ENCODE assay signal across 16 cellular contexts in genomic region chr9:85292261-85292660, GRCh38.
A peak's percentile ranks its signal among the peaks of the same experiment; 100 is the strongest.
DNase-seq lines count a peak whose midpoint lies in the region; ATAC-seq and TF ChIP-seq lines count a peak whose summit lies in the region.
"Had no signal": no experiment of that assay in that cellular context is flagged by ENCODE, and none has a peak within 500 bp of the region (broad histone marks: within the 10 kb centered on the region; RNA-seq: fewer than 3 reads in every experiment).

No MANE protein-coding gene starts in this region.

- H3K36me3 ChIP-seq in BLaER1 (no peaks in the 10 kb centered on the region), H7 (replicated peaks; ENCODE audit: control insufficient read depth, insufficient read depth, low read length) (no peaks in the 10 kb centered on the region), aorta (ENCODE audit: control insufficient read depth in 1 of 2, insufficient read depth in 2 of 2, low read length in 1 of 2) (no peaks in the 10 kb centered on the region)
- H3K36me3 ChIP-seq: HAP-1 had no signal

- no peak overlapping the region for H3K27ac Mint-ChIP-seq in WTC11
- no peak overlapping the region for H3K27ac Mint-ChIP-seq in activated CD8-positive, alpha-beta T cell treated with anti-CD3 and anti-CD28 coated beads, Interleukin-2, amount 10 ng/mL, durations not matched to agents 7 days and 5 days
- no peak overlapping the region for H3K27ac Mint-ChIP-seq in activated CD4-positive, alpha-beta memory T cell treated with anti-CD3 and anti-CD28 coated beads for 36 hours
- H3K27ac Mint-ChIP-seq: CD4-positive, CD25-positive, alpha-beta regulatory T cell; CD8-positive, alpha-beta memory T cell had no signal

- H3K9ac ChIP-seq in BLaER1 = no peak overlapping the region
- H3K9ac ChIP-seq: GM23248 had no signal

- no peaks in the 10 kb centered on the region for H4K20me1 ChIP-seq in BLaER1

- ATAC-seq in WTC11 (peak; percentile 85), aorta (ENCODE audit: low FRiP score) (no peak)
- ATAC-seq in activated CD8-positive, alpha-beta T cell treated with anti-CD3 and anti-CD28 coated beads, Interleukin-2, amount 10 ng/mL, durations not matched to agents 7 days and 5 days = no peak
- ATAC-seq: HepG2 had no signal

- H3K9me3 Mint-ChIP-seq in WTC11 = peaks cover 27% of the 10 kb centered on the region
- H3K9me3 Mint-ChIP-seq in activated CD8-positive, alpha-beta T cell treated with anti-CD3 and anti-CD28 coated beads, Interleukin-2, amount 10 ng/mL, durations not matched to agents 7 days and 5 days (ENCODE audit: insufficient read depth) = no peaks in the 10 kb centered on the region
- no peaks in the 10 kb centered on the region for H3K9me3 Mint-ChIP-seq in activated CD4-positive, alpha-beta memory T cell treated with anti-CD3 and anti-CD28 coated beads for 36 hours

- H3K4me2 ChIP-seq in BLaER1 = peak overlapping the region; percentile 67

- H3K27ac ChIP-seq in BLaER1 = no peak overlapping the region
- no peak overlapping the region for H3K27ac ChIP-seq in aorta (ENCODE audit: low read depth in 1 of 2, low read length in 2 of 2)
- H3K27ac ChIP-seq: GM23248 had no signal

- H3K9me3 ChIP-seq in BLaER1 (peaks cover 10% of the 10 kb centered on the region), aorta (ENCODE audit: control insufficient read depth, low read length) (peaks cover 2% of the 10 kb centered on the region)
- H3K9me3 ChIP-seq: HAP-1 had no signal

- 80 to 82% methylated on average over 4 of the region's 4 CpGs for WGBS in aorta, 2 donors

- no peaks in the 10 kb centered on the region for H3K4me1 Mint-ChIP-seq in WTC11
- H3K4me1 Mint-ChIP-seq in activated CD8-positive, alpha-beta T cell treated with anti-CD3 and anti-CD28 coated beads, Interleukin-2, amount 10 ng/mL, durations not matched to agents 7 days and 5 days (ENCODE audit: low read depth) = peaks cover 26% of the 10 kb centered on the region
- H3K4me1 Mint-ChIP-seq in activated CD4-positive, alpha-beta memory T cell treated with anti-CD3 and anti-CD28 coated beads for 36 hours (ENCODE audit: low read depth) = peaks cover 6% of the 10 kb centered on the region

- POLR2A ChIA-PET in WTC11 (lab: Charles Lee) = no interaction called here
- POLR2A ChIA-PET in activated CD8-positive, alpha-beta T cell treated with anti-CD3 and anti-CD28 coated beads, Interleukin-2, amount 10 ng/mL, durations not matched to agents 7 days and 5 days (lab: Charles Lee) = no interaction called here
- POLR2A ChIA-PET in activated CD4-positive, alpha-beta memory T cell treated with anti-CD3 and anti-CD28 coated beads for 36 hours (lab: Charles Lee) = no interaction called here

- H3K27me3 ChIP-seq in BLaER1 = 0 out of 2 replicates have a peak, but pooled peaks cover 7% of the 10 kb centered on the region
- no peaks in the 10 kb centered on the region for H3K27me3 ChIP-seq in H7 (ENCODE audit: control insufficient read depth, insufficient read depth, low read length)
- no peaks in the 10 kb centered on the region for H3K27me3 ChIP-seq in aorta (ENCODE audit: control insufficient read depth in 1 of 2, insufficient read depth in 2 of 2, low read length in 1 of 2)

- no peak overlapping the region for H3K4me3 Mint-ChIP-seq in WTC11
- no peak overlapping the region for H3K4me3 Mint-ChIP-seq in activated CD8-positive, alpha-beta T cell treated with anti-CD3 and anti-CD28 coated beads, Interleukin-2, amount 10 ng/mL, durations not matched to agents 7 days and 5 days
- no peak overlapping the region for H3K4me3 Mint-ChIP-seq in activated CD4-positive, alpha-beta memory T cell treated with anti-CD3 and anti-CD28 coated beads for 36 hours
- H3K4me3 Mint-ChIP-seq: CD4-positive, CD25-positive, alpha-beta regulatory T cell; CD8-positive, alpha-beta memory T cell had no signal

- H3K4me1 ChIP-seq in BLaER1 = peaks cover 22% of the 10 kb centered on the region
- H3K4me1 ChIP-seq in aorta (ENCODE audit: control insufficient read depth in 1 of 2, insufficient read depth in 2 of 2, low read length in 2 of 2) = no peaks in the 10 kb centered on the region
- H3K4me1 ChIP-seq: HAP-1 had no signal

- intact Hi-C loops in aorta (cut with DNase I) = no loop called here
- intact Hi-C loops in activated CD4-positive, alpha-beta memory T cell treated with anti-CD3 and anti-CD28 coated beads for 36 hours (cut with micrococcal nuclease) = no loop called here
- intact Hi-C loops in posterior vena cava (cut with DNase I) = no loop called here

- peak; percentile 39 for DNase-seq in H7
- no peak for DNase-seq in WTC11 (ENCODE audit: low spot score)
- DNase-seq in iPS-NIHi7 (ENCODE audit: extremely low spot score) = peak; percentile 22
- no peak for DNase-seq in aorta
- no peak for DNase-seq in activated CD8-positive, alpha-beta T cell treated with anti-CD3 and anti-CD28 coated beads, Interleukin-2, amount 10 ng/mL, durations not matched to agents 7 days and 5 days
- no peak for DNase-seq in activated CD4-positive, alpha-beta memory T cell treated with anti-CD3 and anti-CD28 coated beads for 36 hours
- no peak for DNase-seq in posterior vena cava (ENCODE audit: low spot score)
- DNase-seq: 8988T; C1 segment of cervical spinal cord; CD4-positive, CD25-positive, alpha-beta regulatory T cell; CD8-positive, alpha-beta memory T cell; COR-L47; GM23248 had no signal

- TF ChIP-seq CTCF in WTC11 (IDR thresholded peaks at IDR 0.05) = no peak

- peaks cover 9% of the 10 kb centered on the region for H3K36me3 Mint-ChIP-seq in WTC11
- no peaks in the 10 kb centered on the region for H3K36me3 Mint-ChIP-seq in activated CD8-positive, alpha-beta T cell treated with anti-CD3 and anti-CD28 coated beads, Interleukin-2, amount 10 ng/mL, durations not matched to agents 7 days and 5 days (ENCODE audit: low read depth)
- no peaks in the 10 kb centered on the region for H3K36me3 Mint-ChIP-seq in activated CD4-positive, alpha-beta memory T cell treated with anti-CD3 and anti-CD28 coated beads for 36 hours
- H3K36me3 Mint-ChIP-seq: CD4-positive, CD25-positive, alpha-beta regulatory T cell had no signal

- CTCF ChIA-PET in WTC11 (lab: Charles Lee) = no interaction called here
- CTCF ChIA-PET in activated CD8-positive, alpha-beta T cell treated with anti-CD3 and anti-CD28 coated beads, Interleukin-2, amount 10 ng/mL, durations not matched to agents 7 days and 5 days (lab: Charles Lee) = no interaction called here
- CTCF ChIA-PET in activated CD4-positive, alpha-beta memory T cell treated with anti-CD3 and anti-CD28 coated beads for 36 hours (lab: Charles Lee) = no interaction called here

- no peak overlapping the region for H3K4me3 ChIP-seq in BLaER1
- H3K4me3 ChIP-seq in H7 (ENCODE audit: insufficient read depth, low read depth, low read length) = no peak overlapping the region
- H3K4me3 ChIP-seq in aorta (ENCODE audit: low read length in 2 of 2) = no peak overlapping the region
- H3K4me3 ChIP-seq: GM23248, HAP-1 had no signal

- peaks cover 10% of the 10 kb centered on the region for H3K27me3 Mint-ChIP-seq in WTC11 (ENCODE audit: low read depth)
- H3K27me3 Mint-ChIP-seq in activated CD8-positive, alpha-beta T cell treated with anti-CD3 and anti-CD28 coated beads, Interleukin-2, amount 10 ng/mL, durations not matched to agents 7 days and 5 days (ENCODE audit: low read depth) = peaks cover 28% of the 10 kb centered on the region
- H3K27me3 Mint-ChIP-seq in activated CD4-positive, alpha-beta memory T cell treated with anti-CD3 and anti-CD28 coated beads for 36 hours = peaks cover 5% of the 10 kb centered on the region

TF ChIP-seq in WTC11, 78 proteins besides CTCF, POLR2A, EP300 and RAD21:
- TF ChIP-seq TEAD4 (CRISPR knock-in tag; IDR thresholded peaks at IDR 0.05) (no peak), CDX4 (CRISPR knock-in tag; IDR thresholded peaks at IDR 0.05; ENCODE audit: borderline replicate concordance) (no peak), ZNF219 (CRISPR knock-in tag; IDR thresholded peaks at IDR 0.05; ENCODE audit: borderline replicate concordance) (no peak), ZBTB21 (CRISPR knock-in tag; IDR thresholded peaks at IDR 0.05; ENCODE audit: borderline replicate concordance) (no peak), ZNF121 (CRISPR knock-in tag; IDR thresholded peaks at IDR 0.05) (no peak), ZNF232 (CRISPR knock-in tag; IDR thresholded peaks at IDR 0.05) (no peak), IRF2 (CRISPR knock-in tag; IDR thresholded peaks at IDR 0.05; ENCODE audit: borderline replicate concordance, low read depth) (no peak), ZNF396 (CRISPR knock-in tag; IDR thresholded peaks at IDR 0.05; ENCODE audit: borderline replicate concordance) (no peak), ZNF317 (CRISPR knock-in tag; IDR thresholded peaks at IDR 0.05; ENCODE audit: borderline replicate concordance, low read depth) (no peak), RORB (CRISPR knock-in tag; IDR thresholded peaks at IDR 0.05) (no peak), E2F1 (CRISPR knock-in tag; IDR thresholded peaks at IDR 0.05) (no peak)

Comparison
In these comparisons a context has a peak if more than half of its experiments do, and no peak if none do; other contexts are left out.
1. DNase-seq: peak in H7 (single experiment) and iPS-NIHi7 (single experiment); none in WTC11 (single experiment), aorta (0 of 2), activated CD8-positive, alpha-beta T cell treated with anti-CD3 and anti-CD28 coated beads, Interleukin-2, amount 10 ng/mL, durations not matched to agents 7 days and 5 days (single experiment), activated CD4-positive, alpha-beta memory T cell treated with anti-CD3 and anti-CD28 coated beads for 36 hours (single experiment) and posterior vena cava (single experiment).